Comparison of ENCODE assay signal across 8 cellular contexts in genomic region chr1:155175927-155176371, GRCh38. TPM values are rescaled to one million over a fixed set of nuclear protein-coding genes. Genes with fewer than 3 reads are reported as not detected.
DNase-seq lines count a peak whose midpoint lies in the region; ATAC-seq, FAIRE-seq and TF ChIP-seq lines count a peak whose summit lies in the region.

No MANE protein-coding gene starts in this region.

- POLR2A ChIA-PET in RWPE1 (lab: Yijun Ruan, JAX; ENCODE audit: low non-redundant PET) = no interaction called here

- H3K4me2 ChIP-seq in hepatocyte = no peak overlapping the region

- H3K79me2 ChIP-seq in hepatocyte = peaks cover 16% of the 10 kb centered on the region

- DNase-seq in AML-193 (lab: John Stamatoyannopoulos, UW) (peak; percentile 16 to 29), GF-D8 (lab: John Stamatoyannopoulos, UW) (peak; percentile 50), RWPE1 (ENCODE audit: low spot score) (no peak), foreskin keratinocyte (no peak), HTR-8/SVneo (ENCODE audit: insufficient read length, low spot score) (no peak), hepatocyte (ENCODE audit: low spot score) (no peak), cerebellum (ENCODE audit: low spot score) (no peak)

- ATAC-seq in foreskin keratinocyte (no peak), HG03045 (IDR thresholded peaks at IDR 0.05; ENCODE audit: unreplicated experiment) (no peak)

- no peaks in the 10 kb centered on the region for H3K9me2 ChIP-seq in hepatocyte (replicated peaks; ENCODE audit: insufficient read depth)

- no peaks in the 10 kb centered on the region for H3K9me3 ChIP-seq in hepatocyte (ENCODE audit: low read depth)

- H2AFZ ChIP-seq in hepatocyte = no peak overlapping the region

- TF ChIP-seq CTCF in RWPE1 (conservative IDR thresholded peaks at IDR 0.05; ENCODE audit: low read depth) (no peak), foreskin keratinocyte (conservative IDR thresholded peaks at IDR 0.05) (peak; percentile 5), hepatocyte (IDR thresholded peaks at IDR 0.05; ENCODE audit: poor library complexity) (no peak)

- H3K4me1 ChIP-seq in foreskin keratinocyte = peaks cover 5% of the 10 kb centered on the region
- H3K4me1 ChIP-seq in hepatocyte (ENCODE audit: insufficient read depth) = peaks cover 13% of the 10 kb centered on the region

- H3K4me3 ChIP-seq in hepatocyte = no peak overlapping the region

- H3K27ac ChIP-seq in RWPE1 (peak overlapping the region; percentile 87), foreskin keratinocyte (no peak overlapping the region), hepatocyte (no peak overlapping the region)

- CTCF ChIA-PET in RWPE1 (lab: Yijun Ruan, JAX) = interaction anchor here (0.6 to 2.7 kb wide), 2 partner anchors 9 to 18 kb away, joined by 3 to 25 read pairs; no protein-coding TSS in a partner anchor

- no peaks in the 10 kb centered on the region for H3K36me3 ChIP-seq in hepatocyte (replicated peaks; ENCODE audit: insufficient read depth, low read depth)

- no peaks in the 10 kb centered on the region for H4K20me1 ChIP-seq in hepatocyte (ENCODE audit: insufficient read depth, poor library complexity, severe bottlenecking)

- 96% methylated on average over 9 of the region's 9 CpGs for WGBS in hepatocyte (ENCODE audit: low lambda C conversion rate, missing lambda C conversion rate)

- H3K27me3 ChIP-seq in foreskin keratinocyte (no peaks in the 10 kb centered on the region), hepatocyte (peaks cover 5% of the 10 kb centered on the region)

- no peak for FAIRE-seq in HTR-8/SVneo (lab: Jason Lieb, UNC)

RNA-seq across cellular contexts. Expression of gene TRIM46, which starts 2.3 kb away (rescaled TPM):
- 2.7 and 4.4 TPM in 2 replicates for total RNA-seq in foreskin keratinocyte
- 3.6 and 3.8 TPM in 2 replicates for polyA plus RNA-seq in foreskin keratinocyte
- total RNA-seq in hepatocyte = 1.1 and 1.2 TPM in 2 replicates
- polyA plus RNA-seq in hepatocyte = 1.9 and 2.1 TPM in 2 replicates
- total RNA-seq in cerebellum = 16.7 TPM

RNA-seq across cellular contexts. Expression of gene KRTCAP2, which starts 2.8 kb away (rescaled TPM):
- total RNA-seq in foreskin keratinocyte (176 and 184 TPM in 2 replicates), hepatocyte (191 and 209 TPM in 2 replicates), cerebellum (32.4 TPM)
- polyA plus RNA-seq in foreskin keratinocyte (274 and 294 TPM in 2 replicates), hepatocyte (440 and 454 TPM in 2 replicates)

RNA-seq across cellular contexts. Expression of gene THBS3, which starts 31.7 kb away (rescaled TPM):
- 9.4 and 13.1 TPM in 2 replicates for total RNA-seq in foreskin keratinocyte
- 8.5 and 12.7 TPM in 2 replicates for polyA plus RNA-seq in foreskin keratinocyte
- total RNA-seq in hepatocyte = 19.8 and 20.3 TPM in 2 replicates
- 39.9 and 41.6 TPM in 2 replicates for polyA plus RNA-seq in hepatocyte
- 9.8 TPM for total RNA-seq in cerebellum

RNA-seq across cellular contexts. Expression of gene MTX1, which starts 32.5 kb away (rescaled TPM):
- total RNA-seq in foreskin keratinocyte (71.7 and 72.2 TPM in 2 replicates), hepatocyte (42.1 and 49.4 TPM in 2 replicates), cerebellum (9.3 TPM)
- polyA plus RNA-seq in foreskin keratinocyte (92.6 and 97.3 TPM in 2 replicates), hepatocyte (78.2 and 82.0 TPM in 2 replicates)

RNA-seq across cellular contexts. Expression of gene DPM3, which starts 35.6 kb away (rescaled TPM):
- total RNA-seq in foreskin keratinocyte (37.4 and 45.2 TPM in 2 replicates), hepatocyte (94.2 and 121 TPM in 2 replicates), cerebellum (7.2 TPM)
- polyA plus RNA-seq in foreskin keratinocyte (84.4 and 94.5 TPM in 2 replicates), hepatocyte (84.1 and 96.3 TPM in 2 replicates)

Comparison
In these comparisons a context has a peak if more than half of its experiments do, and no peak if none do; other contexts are left out.
1. DNase-seq: peak in AML-193 (2 of 2) and GF-D8 (single experiment); none in RWPE1 (single experiment), foreskin keratinocyte (0 of 2), HTR-8/SVneo (single experiment), hepatocyte (single experiment) and cerebellum (single experiment).